ENCODE assay signal across 26 cellular contexts in the genomic region with DNA sequence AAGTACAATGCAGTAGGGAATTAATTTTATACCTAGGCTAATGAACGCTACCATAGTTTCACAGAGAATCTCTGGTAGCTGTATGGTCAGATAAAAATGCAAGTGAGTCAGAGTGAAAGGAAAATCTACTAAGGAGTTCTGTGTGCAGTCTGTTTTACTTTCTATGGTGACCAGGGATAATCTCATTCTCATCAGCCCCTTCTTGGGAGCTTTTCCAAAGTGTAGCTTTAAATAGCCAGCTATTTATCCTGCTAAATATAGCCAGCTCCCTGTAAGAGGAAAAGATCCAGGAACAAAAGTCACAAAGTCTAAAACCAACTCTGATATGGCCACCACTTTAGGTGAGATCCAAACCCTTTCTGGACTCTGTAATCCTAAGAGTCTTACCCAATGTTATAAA.
DNase-seq lines count a peak whose midpoint lies in the region; ATAC-seq, FAIRE-seq and TF ChIP-seq lines count a peak whose summit lies in the region.
"Had no signal": no experiment of that assay in that cellular context is flagged by ENCODE, and none has a peak within 500 bp of the region (broad histone marks: within the 10 kb centered on the region; RNA-seq: fewer than 3 reads in every experiment).

No MANE protein-coding gene starts in this region.

- no peaks in the 10 kb centered on the region for H3K4me1 ChIP-seq in stomach smooth muscle (ENCODE audit: control insufficient read depth, insufficient read depth, low read length)
- H3K4me1 ChIP-seq: BLaER1 had no signal

- H3K9ac ChIP-seq in stomach smooth muscle (ENCODE audit: low read length in 2 of 2): no peak overlapping the region
- H3K9ac ChIP-seq: BLaER1 had no signal

- H3K36me3 Mint-ChIP-seq in HFFc6 (ENCODE audit: low read depth): no peaks in the 10 kb centered on the region

- H3K9me3 ChIP-seq in stomach smooth muscle (ENCODE audit: control insufficient read depth in 2 of 2, low read length in 2 of 2): no peaks in the 10 kb centered on the region
- H3K9me3 ChIP-seq: BLaER1 had no signal

- H3K4me3 ChIP-seq in choroid plexus epithelial cell (ENCODE audit: low read depth, low read length): no peak overlapping the region
- H3K4me3 ChIP-seq in stomach smooth muscle (ENCODE audit: low read length in 2 of 2): peak overlapping the region in 1 of 2 donors; percentile 1
- H3K4me3 ChIP-seq: BLaER1 had no signal

- ATAC-seq in GM18517 (IDR thresholded peaks at IDR 0.05; ENCODE audit: unreplicated experiment) (no peak), GM18867 (IDR thresholded peaks at IDR 0.05; ENCODE audit: unreplicated experiment) (no peak)
- ATAC-seq: activated CD8-positive, alpha-beta T cell treated with anti-CD3 and anti-CD28 coated beads for 36 hours; activated T-cell treated with anti-CD3 and anti-CD28 coated beads, Interleukin-2, amount 50 U/mL, for 4 hours; left lobe of liver; stimulated activated naive CD8-positive, alpha-beta T cell treated with anti-CD3 and anti-CD28 coated beads, Interleukin-15, Interleukin-2, amounts not matched to agents 100 U/mL and 50 U/mL, for 24 hours had no signal

- no peak overlapping the region for H3K4me3 Mint-ChIP-seq in HFFc6
- H3K4me3 Mint-ChIP-seq: activated CD8-positive, alpha-beta T cell treated with anti-CD3 and anti-CD28 coated beads for 36 hours; activated naive CD4-positive, alpha-beta T cell treated with anti-CD3 and anti-CD28 coated beads, Interleukin-2, amount 10 ng/mL, durations not matched to agents 7 days and 5 days; activated T-cell treated with anti-CD3 and anti-CD28 coated beads, Interleukin-2, amount 50 U/mL, for 4 hours; dendritic cell treated with granulocyte-macrophage colony-stimulating factor and Interleukin-4, amounts not matched to agents 40 ng/mL and 50 ng/mL, for 4 days; T-helper 1 cell treated with Interleukin-12 subunit alpha and Interleukin-12 subunit beta and Interleukin-4 antibody, amounts not matched to agents 30 μg/mL and 1 μg/mL, for 36 hours had no signal

- H3K27ac ChIP-seq in stomach smooth muscle (ENCODE audit: low read length): peak overlapping the region; percentile 2
- H3K27ac ChIP-seq: BLaER1, VCaP had no signal

- TF ChIP-seq CTCF in HFFc6 (IDR thresholded peaks at IDR 0.05) (no peak), choroid plexus epithelial cell (conservative IDR thresholded peaks at IDR 0.05; ENCODE audit: low read depth, low read length) (no peak)

- DNase-seq in HFFc6: peak; percentile 56
- peak; percentile 3 for DNase-seq in choroid plexus epithelial cell (ENCODE audit: low read depth)
- DNase-seq in iris pigment epithelial cell (ENCODE audit: low read depth): peak; percentile 4
- no peak for DNase-seq in central memory CD4-positive, alpha-beta T cell
- no peak for DNase-seq in GM19239 (ENCODE audit: insufficient read length, low spot score)
- DNase-seq: activated CD8-positive, alpha-beta T cell treated with anti-CD3 and anti-CD28 coated beads for 36 hours; activated naive CD4-positive, alpha-beta T cell treated with anti-CD3 and anti-CD28 coated beads, Interleukin-2, amount 10 ng/mL, durations not matched to agents 7 days and 5 days; activated T-cell treated with anti-CD3 and anti-CD28 coated beads, Interleukin-2, amount 50 U/mL, for 4 hours; Calu3; NCI-H1105 treated with DMSO at 0.1 percent for 48 hours; NCI-H526; occipital lobe; SHP77; stimulated activated CD4-positive, alpha-beta T cell treated with anti-CD3 and anti-CD28 coated beads, Interleukin-1b, Interleukin-23, amount 100 ng/mL, for 48 hours; stimulated activated naive CD8-positive, alpha-beta T cell treated with anti-CD3 and anti-CD28 coated beads, Interleukin-15, Interleukin-2, amounts not matched to agents 100 U/mL and 50 U/mL, for 24 hours had no signal

- no peaks in the 10 kb centered on the region for H3K27me3 ChIP-seq in stomach smooth muscle (ENCODE audit: control insufficient read depth in 1 of 2, insufficient read depth in 2 of 2, low read length in 2 of 2)
- H3K27me3 ChIP-seq: BLaER1 had no signal

- H3K36me3 ChIP-seq in stomach smooth muscle (ENCODE audit: control insufficient read depth in 2 of 2, insufficient read depth in 2 of 2, low read length in 2 of 2): no peaks in the 10 kb centered on the region
- H3K36me3 ChIP-seq: BLaER1 had no signal

- H3K4me1 Mint-ChIP-seq in HFFc6 (ENCODE audit: low read depth): peaks cover 14% of the 10 kb centered on the region
- H3K4me1 Mint-ChIP-seq: activated naive CD4-positive, alpha-beta T cell treated with anti-CD3 and anti-CD28 coated beads, Interleukin-2, amount 10 ng/mL, durations not matched to agents 7 days and 5 days had no signal

- FAIRE-seq in GM19239 (lab: Jason Lieb, UNC): no peak
- FAIRE-seq: endothelial cell of umbilical vein, frontal cortex, HTR-8/SVneo had no signal

- no peaks in the 10 kb centered on the region; the same call in none of the 2 replicates for H3K27me3 Mint-ChIP-seq in HFFc6 (ENCODE audit: insufficient read depth)
- H3K27me3 Mint-ChIP-seq: activated CD8-positive, alpha-beta T cell treated with anti-CD3 and anti-CD28 coated beads for 36 hours; activated naive CD4-positive, alpha-beta T cell treated with anti-CD3 and anti-CD28 coated beads, Interleukin-2, amount 10 ng/mL, durations not matched to agents 7 days and 5 days; dendritic cell treated with granulocyte-macrophage colony-stimulating factor and Interleukin-4, amounts not matched to agents 40 ng/mL and 50 ng/mL, for 4 days had no signal

- H3K27ac Mint-ChIP-seq in HFFc6: peak overlapping the region; percentile 51
- H3K27ac Mint-ChIP-seq: activated CD8-positive, alpha-beta T cell treated with anti-CD3 and anti-CD28 coated beads for 36 hours; activated naive CD4-positive, alpha-beta T cell treated with anti-CD3 and anti-CD28 coated beads, Interleukin-2, amount 10 ng/mL, durations not matched to agents 7 days and 5 days; dendritic cell treated with granulocyte-macrophage colony-stimulating factor and Interleukin-4, amounts not matched to agents 40 ng/mL and 50 ng/mL, for 4 days; T-helper 1 cell treated with Interleukin-12 subunit alpha and Interleukin-12 subunit beta and Interleukin-4 antibody, amounts not matched to agents 30 μg/mL and 1 μg/mL, for 36 hours had no signal

- H3K9me3 Mint-ChIP-seq in HFFc6: no peaks in the 10 kb centered on the region
- H3K9me3 Mint-ChIP-seq: activated CD8-positive, alpha-beta T cell treated with anti-CD3 and anti-CD28 coated beads for 36 hours; activated naive CD4-positive, alpha-beta T cell treated with anti-CD3 and anti-CD28 coated beads, Interleukin-2, amount 10 ng/mL, durations not matched to agents 7 days and 5 days; activated T-cell treated with anti-CD3 and anti-CD28 coated beads, Interleukin-2, amount 50 U/mL, for 4 hours; dendritic cell treated with granulocyte-macrophage colony-stimulating factor and Interleukin-4, amounts not matched to agents 40 ng/mL and 50 ng/mL, for 4 days; T-helper 1 cell treated with Interleukin-12 subunit alpha and Interleukin-12 subunit beta and Interleukin-4 antibody, amounts not matched to agents 30 μg/mL and 1 μg/mL, for 36 hours had no signal

Comparison
In these comparisons a context has a peak if more than half of its experiments do, and no peak if none do; other contexts are left out.
1. DNase-seq: peak in HFFc6 (single experiment), choroid plexus epithelial cell (single experiment) and iris pigment epithelial cell (single experiment); none in central memory CD4-positive, alpha-beta T cell (single experiment) and GM19239 (single experiment).